ENCODE assay signal across 13 cellular contexts in the genomic region with DNA sequence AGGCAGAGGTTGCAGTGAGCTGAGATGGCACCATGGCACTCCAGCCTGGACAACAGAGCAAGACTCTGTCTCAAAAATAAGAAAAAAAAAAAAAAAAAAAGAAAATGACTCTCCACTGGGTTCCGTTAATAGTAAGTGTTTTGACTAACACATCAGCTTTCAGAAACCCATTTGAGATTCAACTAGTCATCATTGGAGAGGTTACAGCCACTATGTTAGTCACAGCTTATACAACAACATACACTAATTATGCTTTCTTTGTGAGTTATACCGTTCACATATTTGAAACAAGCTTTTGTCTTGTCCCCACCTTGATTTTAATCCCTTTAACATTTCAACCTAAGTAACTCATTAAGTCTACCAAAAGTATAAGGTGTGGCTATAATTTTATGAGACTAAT.
"Had no signal": no experiment of that assay in that cellular context is flagged by ENCODE, and none has a peak within 500 bp of the region (broad histone marks: within the 10 kb centered on the region; RNA-seq: fewer than 3 reads in every experiment).

No MANE protein-coding gene starts in this region.

- ATAC-seq: left ventricle myocardium superior had no signal

- H3K4me1 ChIP-seq: thyroid gland had no signal

- H2AFZ ChIP-seq: hepatocyte had no signal

- H3K36me3 ChIP-seq: ovary had no signal

- H3K9me3 ChIP-seq: ovary, thyroid gland had no signal

- H3K27me3 ChIP-seq: hepatocyte, ovary, thyroid gland had no signal

- H3K27ac ChIP-seq: epithelial cell of prostate, hepatocyte, ovary, thyroid gland, WERI-Rb-1 had no signal

- H3K4me2 ChIP-seq: hepatocyte had no signal

- H3K79me2 ChIP-seq: hepatocyte had no signal

- H3K4me3 Mint-ChIP-seq: neural crest cell had no signal

- H3K4me3 ChIP-seq: hepatocyte, ovary, thyroid gland had no signal

- DNase-seq: central memory CD4-positive, alpha-beta T cell; cortex of kidney; effector CD8-positive, alpha-beta T cell; left ventricle myocardium superior; ovary; stimulated activated CD4-positive, alpha-beta T cell treated with anti-CD3 and anti-CD28 coated beads, Interleukin-4, amount 100 ng/mL, for 1 hour; stimulated activated CD8-positive, alpha-beta memory T cell treated with anti-CD3 and anti-CD28 coated beads, Interleukin-4, amount 100 ng/mL, for 48 hours; T-helper 1 cell; thyroid gland; WERI-Rb-1 had no signal

- H3K9me3 Mint-ChIP-seq: neural crest cell had no signal
